Comparison of ENCODE assay signal across 1 cellular context in the genomic region with DNA sequence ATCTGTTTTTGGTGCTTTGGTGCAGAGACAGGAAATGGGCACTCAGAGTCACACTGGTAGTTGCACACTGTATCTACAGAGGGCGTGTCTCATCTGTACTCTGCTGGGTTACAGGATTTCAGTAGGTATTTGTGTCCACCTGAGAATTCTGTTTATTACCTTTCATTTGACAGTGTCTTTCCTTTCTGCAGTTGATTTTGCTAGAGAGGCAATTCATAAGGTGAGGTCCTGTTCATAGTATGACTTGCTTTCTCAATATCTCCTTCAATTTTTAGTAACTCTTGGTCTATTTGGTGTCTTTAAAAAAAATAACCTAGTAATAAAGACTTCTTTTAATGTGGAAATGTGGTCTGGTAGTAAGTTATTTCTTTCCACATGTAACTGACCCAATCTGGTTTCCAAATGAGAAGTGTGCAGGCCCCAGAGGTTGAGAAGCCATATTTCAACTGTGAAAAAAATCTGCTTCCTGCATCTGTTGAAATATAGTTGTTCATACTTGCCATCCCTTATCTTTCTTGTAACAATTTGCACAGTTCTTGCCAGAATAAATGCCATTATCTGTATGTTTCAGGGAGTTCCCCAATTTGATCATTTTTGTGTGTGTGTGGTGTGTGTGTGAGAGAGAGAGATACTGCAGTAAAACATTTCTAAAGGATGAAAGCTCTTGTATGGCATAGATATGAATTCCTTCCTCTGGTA.
TF ChIP-seq lines count a peak whose summit lies in the region.

No MANE protein-coding gene starts in this region.

TF ChIP-seq in K562, 482 proteins besides CTCF, POLR2A, EP300 and RAD21 (continued from another document and continues in another):
- no peak for TF ChIP-seq ZNF740 (CRISPR knock-in tag; IDR thresholded peaks at IDR 0.05)
- TF ChIP-seq ZNF740 (tag; IDR thresholded peaks at IDR 0.05): no peak
- TF ChIP-seq FOXA1 (IDR thresholded peaks at IDR 0.05; ENCODE audit: borderline replicate concordance): no peak
- peak; percentile 54; the same call in 1 of the 2 replicates for TF ChIP-seq RNF2 (IDR thresholded peaks at IDR 0.05)
- peak; percentile 89 for TF ChIP-seq SPI1 (IDR thresholded peaks at IDR 0.05; ENCODE audit: borderline replicate concordance, low read depth, low read length)
- no peak for TF ChIP-seq ZNF609 (CRISPR knock-in tag; IDR thresholded peaks at IDR 0.05; ENCODE audit: borderline replicate concordance)
- TF ChIP-seq HDAC2 (IDR thresholded peaks at IDR 0.05): peak; percentile 95
- 0 out of 2 replicates have a peak, but pooled peaks have one; percentile 35 for TF ChIP-seq ZNF644 (tag; IDR thresholded peaks at IDR 0.05; ENCODE audit: low read depth)
- TF ChIP-seq, protein P1, sequence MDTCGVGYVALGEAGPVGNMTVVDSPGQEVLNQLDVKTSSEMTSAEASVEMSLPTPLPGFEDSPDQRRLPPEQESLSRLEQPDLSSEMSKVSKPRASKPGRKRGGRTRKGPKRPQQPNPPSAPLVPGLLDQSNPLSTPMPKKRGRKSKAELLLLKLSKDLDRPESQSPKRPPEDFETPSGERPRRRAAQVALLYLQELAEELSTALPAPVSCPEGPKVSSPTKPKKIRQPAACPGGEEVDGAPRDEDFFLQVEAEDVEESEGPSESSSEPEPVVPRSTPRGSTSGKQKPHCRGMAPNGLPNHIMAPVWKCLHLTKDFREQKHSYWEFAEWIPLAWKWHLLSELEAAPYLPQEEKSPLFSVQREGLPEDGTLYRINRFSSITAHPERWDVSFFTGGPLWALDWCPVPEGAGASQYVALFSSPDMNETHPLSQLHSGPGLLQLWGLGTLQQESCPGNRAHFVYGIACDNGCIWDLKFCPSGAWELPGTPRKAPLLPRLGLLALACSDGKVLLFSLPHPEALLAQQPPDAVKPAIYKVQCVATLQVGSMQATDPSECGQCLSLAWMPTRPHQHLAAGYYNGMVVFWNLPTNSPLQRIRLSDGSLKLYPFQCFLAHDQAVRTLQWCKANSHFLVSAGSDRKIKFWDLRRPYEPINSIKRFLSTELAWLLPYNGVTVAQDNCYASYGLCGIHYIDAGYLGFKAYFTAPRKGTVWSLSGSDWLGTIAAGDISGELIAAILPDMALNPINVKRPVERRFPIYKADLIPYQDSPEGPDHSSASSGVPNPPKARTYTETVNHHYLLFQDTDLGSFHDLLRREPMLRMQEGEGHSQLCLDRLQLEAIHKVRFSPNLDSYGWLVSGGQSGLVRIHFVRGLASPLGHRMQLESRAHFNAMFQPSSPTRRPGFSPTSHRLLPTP (IDR thresholded peaks at IDR 0.05; ENCODE audit: borderline replicate concordance, extremely low read depth, insufficient read length): no peak
- no peak for TF ChIP-seq ZNF764 (CRISPR knock-in tag; IDR thresholded peaks at IDR 0.05; ENCODE audit: low read depth)
- no peak for TF ChIP-seq ELF4 (CRISPR knock-in tag; IDR thresholded peaks at IDR 0.05)
- TF ChIP-seq AFF1 (IDR thresholded peaks at IDR 0.05; ENCODE audit: low read depth in 1 of 2, partially characterized antibody in 2 of 2): peak; percentile 53 to 80
- no peak for TF ChIP-seq ZNF146 (CRISPR knock-in tag; IDR thresholded peaks at IDR 0.05; ENCODE audit: unreplicated experiment)
- TF ChIP-seq BHLHE40 (IDR thresholded peaks at IDR 0.05; ENCODE audit: low read length): peak; percentile 49; the same call in 1 of the 2 replicates
- no peak for TF ChIP-seq KAT8 (IDR thresholded peaks at IDR 0.05; ENCODE audit: low read depth)
- 0 out of 2 replicates have a peak, but pooled peaks have one; percentile 30 for TF ChIP-seq NCOA6 (IDR thresholded peaks at IDR 0.05)
- TF ChIP-seq SRSF3 (IDR thresholded peaks at IDR 0.05; ENCODE audit: insufficient read depth, low read length): no peak
- no peak for TF ChIP-seq ZNF511 (CRISPR knock-in tag; IDR thresholded peaks at IDR 0.05)
- no peak for TF ChIP-seq GABPB1 (CRISPR knock-in tag; IDR thresholded peaks at IDR 0.05)
- no peak for TF ChIP-seq MAFF (IDR thresholded peaks at IDR 0.05; ENCODE audit: low read length)
- TF ChIP-seq DIDO1 (tag; IDR thresholded peaks at IDR 0.05; ENCODE audit: low read depth): no peak
- no peak for TF ChIP-seq SUPT5H (IDR thresholded peaks at IDR 0.05)
- TF ChIP-seq VEZF1 (CRISPR knock-in tag; IDR thresholded peaks at IDR 0.05): peak; percentile 47; the same call in 1 of the 2 replicates
- TF ChIP-seq, protein P2, sequence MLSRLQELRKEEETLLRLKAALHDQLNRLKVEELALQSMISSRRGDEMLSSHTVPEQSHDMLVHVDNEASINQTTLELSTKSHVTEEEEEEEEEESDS (CRISPR knock-in tag; IDR thresholded peaks at IDR 0.05): no peak
- TF ChIP-seq, protein P3, sequence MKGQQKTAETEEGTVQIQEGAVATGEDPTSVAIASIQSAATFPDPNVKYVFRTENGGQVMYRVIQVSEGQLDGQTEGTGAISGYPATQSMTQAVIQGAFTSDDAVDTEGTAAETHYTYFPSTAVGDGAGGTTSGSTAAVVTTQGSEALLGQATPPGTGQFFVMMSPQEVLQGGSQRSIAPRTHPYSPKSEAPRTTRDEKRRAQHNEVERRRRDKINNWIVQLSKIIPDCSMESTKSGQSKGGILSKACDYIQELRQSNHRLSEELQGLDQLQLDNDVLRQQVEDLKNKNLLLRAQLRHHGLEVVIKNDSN (CRISPR knock-in tag; IDR thresholded peaks at IDR 0.05): no peak
- no peak for TF ChIP-seq ZNF76 (CRISPR knock-in tag; IDR thresholded peaks at IDR 0.05; ENCODE audit: borderline replicate concordance)
- TF ChIP-seq POLR2AphosphoS5 (IDR thresholded peaks at IDR 0.05; ENCODE audit: control insufficient read depth, insufficient read depth, low read depth, low read length): peak; percentile 93
- TF ChIP-seq NR0B1 (IDR thresholded peaks at IDR 0.05; ENCODE audit: partially characterized antibody): no peak
- peak in 1 of 2 experiments; percentile 23; a peak in 1 of 4 replicates for TF ChIP-seq NONO (IDR thresholded peaks at IDR 0.05; ENCODE audit: low read depth in 2 of 2, low read length in 1 of 2)
- TF ChIP-seq KDM4B (IDR thresholded peaks at IDR 0.05; ENCODE audit: borderline replicate concordance in 2 of 2, low read depth in 1 of 2): no peak
- TF ChIP-seq ZBTB17 (CRISPR knock-in tag; IDR thresholded peaks at IDR 0.05): 0 out of 2 replicates have a peak, but pooled peaks have one; percentile 26
- TF ChIP-seq ZNF696 (CRISPR knock-in tag; conservative IDR thresholded peaks at IDR 0.05): no peak
- TF ChIP-seq MCM2 (IDR thresholded peaks at IDR 0.05; ENCODE audit: low read depth): no peak
- TF ChIP-seq TAF7 (tag; IDR thresholded peaks at IDR 0.05): no peak
- peak; percentile 83 to 87; a peak in 3 of 4 replicates for TF ChIP-seq RCOR1 (IDR thresholded peaks at IDR 0.05; ENCODE audit: borderline replicate concordance in 1 of 2, low read depth in 2 of 2, low read length in 2 of 2)
- TF ChIP-seq RBM39 (optimal IDR thresholded peaks at IDR 0.05; ENCODE audit: low read depth, low read length): no peak
- TF ChIP-seq ZBED1 (IDR thresholded peaks at IDR 0.05): no peak
- no peak for TF ChIP-seq CCAR2 (IDR thresholded peaks at IDR 0.05; ENCODE audit: low read depth, low read length)
- peak; percentile 90 for TF ChIP-seq ZKSCAN8 (CRISPR knock-in tag; IDR thresholded peaks at IDR 0.05)
- TF ChIP-seq RFX1 (IDR thresholded peaks at IDR 0.05): no peak
- TF ChIP-seq ESRRB (CRISPR knock-in tag; IDR thresholded peaks at IDR 0.05; ENCODE audit: borderline replicate concordance): no peak
- no peak for TF ChIP-seq ZKSCAN3 (CRISPR knock-in tag; IDR thresholded peaks at IDR 0.05)
- no peak for TF ChIP-seq XRCC4 (IDR thresholded peaks at IDR 0.05; ENCODE audit: extremely low read depth, insufficient read depth, insufficient read length)
